ENCODE assay signal across 37 cellular contexts in genomic region chr19:50736338-50736737, GRCh38. TPM values are rescaled to one million over a fixed set of nuclear protein-coding genes. Genes with fewer than 3 reads are reported as not detected.
"Had no signal": no experiment of that assay in that cellular context is flagged by ENCODE, and none has a peak within 500 bp of the region (broad histone marks: within the 10 kb centered on the region; RNA-seq: fewer than 3 reads in every experiment).

No MANE protein-coding gene starts in this region.

- H3K27ac Mint-ChIP-seq: immature natural killer cell; natural killer cell; nephron progenitor cell; neural progenitor cell; progenitor cell of endocrine pancreas; stimulated activated memory B cell treated with anti-CD40 and anti-IgM and Interleukin-4, amounts not matched to agents 10 μg/mL and 1 μg/mL and 100 μg/mL, for 72 hours; stimulated activated naive CD8-positive, alpha-beta T cell treated with anti-CD3 and anti-CD28 coated beads, Interleukin-15, amount 100 ng/mL, for 72 hours; type B pancreatic cell had no signal

- H3K36me3 Mint-ChIP-seq: immature natural killer cell; natural killer cell; neural progenitor cell; stimulated activated memory B cell treated with anti-CD40 and anti-IgM and Interleukin-4, amounts not matched to agents 10 μg/mL and 1 μg/mL and 100 μg/mL, for 72 hours; type B pancreatic cell had no signal

- H3K9ac ChIP-seq: neural progenitor cell had no signal

- DNase-seq: hypothalamus; immature natural killer cell; kidney; left colon; left lung; lower lobe of right lung; mammary epithelial cell; mesenchymal stem cell; naive B cell; natural killer cell; nephron progenitor cell; ovary; right lobe of liver; stimulated activated CD4-positive, alpha-beta T cell treated with anti-CD3 and anti-CD28 coated beads, Interleukin-1b, Interleukin-23, amount 100 ng/mL, for 48 hours; stimulated activated CD4-positive, alpha-beta T cell treated with anti-CD3 and anti-CD28 coated beads, Interleukin-2, amount 100 ng/mL, for 48 hours; stimulated activated CD4-positive, alpha-beta T cell treated with anti-CD3 and anti-CD28 coated beads, Interleukin-4, amount 100 ng/mL, for 4 hours; stimulated activated CD8-positive, alpha-beta memory T cell treated with anti-CD3 and anti-CD28 coated beads, Interleukin-4, amount 100 ng/mL, for 48 hours; stimulated activated naive CD4-positive, alpha-beta T cell treated with Interleukin-2 at 50 U/mL for 16 hours; stimulated activated naive CD8-positive, alpha-beta T cell treated with anti-CD3 and anti-CD28 coated beads, Interleukin-15, amount 100 ng/mL, for 72 hours; substantia nigra; uterus had no signal

- H3K4me3 ChIP-seq: left lung, lower lobe of right lung, neural progenitor cell, ovary, right atrium auricular region, right lobe of liver, smooth muscle cell, tibial nerve, uterus had no signal

- H3K9me3 ChIP-seq: left lung, lower lobe of right lung, ovary, right atrium auricular region, right lobe of liver, tibial nerve, uterus had no signal

- H2AFZ ChIP-seq: neural progenitor cell had no signal

- H3K27ac ChIP-seq: left lung, lower lobe of right lung, neural progenitor cell, ovary, right atrium auricular region, right lobe of liver, tibial nerve, uterus had no signal

- H3K4me2 ChIP-seq: neural progenitor cell, smooth muscle cell had no signal

- H3K4me1 ChIP-seq: left lung, lower lobe of right lung, neural progenitor cell, right atrium auricular region, right lobe of liver, tibial nerve, uterus had no signal

- H3K27me3 ChIP-seq: ovary, right atrium auricular region, right lobe of liver, uterus had no signal

- H3K4me3 Mint-ChIP-seq: immature natural killer cell; naive B cell; natural killer cell; nephron progenitor cell; neural progenitor cell; stimulated activated memory B cell treated with anti-CD40 and anti-IgM and Interleukin-4, amounts not matched to agents 10 μg/mL and 1 μg/mL and 100 μg/mL, for 72 hours; stimulated activated naive CD8-positive, alpha-beta T cell treated with anti-CD3 and anti-CD28 coated beads, Interleukin-15, amount 100 ng/mL, for 72 hours; type B pancreatic cell had no signal

- ATAC-seq: left colon; left lung; lower lobe of right lung; natural killer cell; right lobe of liver; stimulated activated memory B cell treated with anti-CD40 and anti-IgM and Interleukin-4, amounts not matched to agents 10 μg/mL and 1 μg/mL and 100 μg/mL, for 72 hours; stimulated activated naive CD8-positive, alpha-beta T cell treated with anti-CD3 and anti-CD28 coated beads, Interleukin-15, amount 100 ng/mL, for 72 hours had no signal

- H3K36me3 ChIP-seq: left lung, lower lobe of right lung, neural progenitor cell, ovary, right atrium auricular region, right lobe of liver, tibial nerve, uterus had no signal

- H3K4me1 Mint-ChIP-seq: immature natural killer cell; naive B cell; natural killer cell; stimulated activated memory B cell treated with anti-CD40 and anti-IgM and Interleukin-4, amounts not matched to agents 10 μg/mL and 1 μg/mL and 100 μg/mL, for 72 hours; stimulated activated naive CD8-positive, alpha-beta T cell treated with anti-CD3 and anti-CD28 coated beads, Interleukin-15, amount 100 ng/mL, for 72 hours had no signal

RNA-seq across cellular contexts. Expression of gene SHANK1, which starts 16.7 kb away (rescaled TPM):
- polyA plus RNA-seq: immature natural killer cell had no signal

RNA-seq across cellular contexts. Expression of gene GPR32, which starts 33.9 kb away (rescaled TPM):
- total RNA-seq: kidney, left colon, left lung, liver, lower lobe of right lung, mammary epithelial cell, mononuclear cell, natural killer cell, omental fat pad, ovary, progenitor cell of endocrine pancreas, pulmonary artery endothelial cell, renal cortical epithelial cell, right atrium auricular region, right lobe of liver, skeletal muscle tissue, smooth muscle cell, temporal lobe, tibial nerve, ureter, uterus had no signal
- polyA plus RNA-seq: immature natural killer cell, liver, mammary epithelial cell, ovary, smooth muscle cell had no signal

RNA-seq across cellular contexts. Expression of gene ACP4, which starts 53.9 kb away (rescaled TPM):
- total RNA-seq: kidney, left colon, left lung, liver, lower lobe of right lung, mammary epithelial cell, mononuclear cell, natural killer cell, omental fat pad, ovary, progenitor cell of endocrine pancreas, pulmonary artery endothelial cell, renal cortical epithelial cell, right atrium auricular region, skeletal muscle tissue, smooth muscle cell, temporal lobe, tibial nerve, ureter, uterus had no signal
- polyA plus RNA-seq: immature natural killer cell, mammary epithelial cell, ovary, thymus had no signal
